In genomic region chr17:58325976-58326468, GRCh38 we compare ENCODE assay signal across 1 cellular context.
TF ChIP-seq lines count a peak whose summit lies in the region.

No MANE protein-coding gene starts in this region.

TF ChIP-seq in WTC11, 78 proteins besides CTCF, POLR2A, EP300 and RAD21 (continued from another document):
- TF ChIP-seq ATF2 (CRISPR knock-in tag; IDR thresholded peaks at IDR 0.05; ENCODE audit: borderline replicate concordance, low read depth) (no peak), PREB (CRISPR knock-in tag; IDR thresholded peaks at IDR 0.05; ENCODE audit: borderline replicate concordance) (no peak), CDX4 (CRISPR knock-in tag; IDR thresholded peaks at IDR 0.05; ENCODE audit: borderline replicate concordance) (no peak), ZNF263 (CRISPR knock-in tag; IDR thresholded peaks at IDR 0.05; ENCODE audit: low read depth) (no peak), ARID4B (CRISPR knock-in tag; IDR thresholded peaks at IDR 0.05; ENCODE audit: borderline replicate concordance) (no peak)
